Comparison of ENCODE assay signal across 9 cellular contexts in the genomic region with DNA sequence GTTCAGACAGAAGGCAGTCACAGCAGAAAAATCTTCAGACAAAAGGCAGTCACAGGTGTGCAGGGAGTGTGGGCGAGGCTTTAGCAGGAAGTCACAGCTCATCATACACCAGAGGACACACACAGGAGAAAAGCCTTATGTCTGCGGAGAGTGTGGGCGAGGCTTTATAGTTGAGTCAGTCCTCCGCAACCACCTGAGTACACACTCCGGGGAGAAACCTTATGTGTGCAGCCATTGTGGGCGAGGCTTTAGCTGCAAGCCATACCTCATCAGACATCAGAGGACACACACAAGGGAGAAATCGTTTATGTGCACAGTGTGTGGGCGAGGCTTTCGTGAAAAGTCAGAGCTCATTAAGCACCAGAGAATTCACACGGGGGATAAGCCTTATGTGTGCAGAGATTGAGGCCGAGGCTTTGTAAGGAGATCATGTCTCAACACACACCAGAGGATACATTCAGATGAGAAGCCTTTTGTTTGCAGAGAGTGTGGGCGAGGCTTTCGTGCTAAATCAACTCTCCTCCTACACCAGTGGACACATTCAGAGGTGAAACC. TPM values are rescaled to one million over a fixed set of nuclear protein-coding genes. Genes with fewer than 3 reads are reported as not detected.
DNase-seq lines count a peak whose midpoint lies in the region; ATAC-seq and TF ChIP-seq lines count a peak whose summit lies in the region.
"Had no signal": no experiment of that assay in that cellular context is flagged by ENCODE, and none has a peak within 500 bp of the region (broad histone marks: within the 10 kb centered on the region; RNA-seq: fewer than 3 reads in every experiment).

No MANE protein-coding gene starts in this region.

- H3K36me3 ChIP-seq in hepatocyte (replicated peaks; ENCODE audit: insufficient read depth, low read depth), result no peaks in the 10 kb centered on the region

- 64% methylated on average over 13 of the region's 13 CpGs for WGBS in hepatocyte (ENCODE audit: low lambda C conversion rate, missing lambda C conversion rate)

- peaks cover 7% of the 10 kb centered on the region for H3K4me1 ChIP-seq in hepatocyte (ENCODE audit: insufficient read depth)

- peak overlapping the region; percentile 97 for H3K27ac ChIP-seq in hepatocyte

- no peaks in the 10 kb centered on the region for H3K27me3 ChIP-seq in hepatocyte

- peak overlapping the region; percentile 64 for H3K4me2 ChIP-seq in hepatocyte

- no peaks in the 10 kb centered on the region for H3K9me3 ChIP-seq in hepatocyte (ENCODE audit: low read depth)

- H4K20me1 ChIP-seq in hepatocyte (ENCODE audit: insufficient read depth, poor library complexity, severe bottlenecking), result no peaks in the 10 kb centered on the region

- no peak for ATAC-seq in GM18873 (IDR thresholded peaks at IDR 0.05; ENCODE audit: low FRiP score, unreplicated experiment)
- no peak for ATAC-seq in GM18520 (IDR thresholded peaks at IDR 0.05; ENCODE audit: unreplicated experiment)

- no peak overlapping the region for H3K4me3 ChIP-seq in hepatocyte

- H2AFZ ChIP-seq in hepatocyte, result peak overlapping the region; percentile 4

- DNase-seq in NCI-H2029 treated with DMSO at 0.1 percent for 48 hours (lab: John Stamatoyannopoulos, UW) (peak; percentile 46), hepatocyte (ENCODE audit: low spot score) (peak; percentile 86), SHP77 (lab: John Stamatoyannopoulos, UW) (no peak), cerebellar cortex (ENCODE audit: low spot score) (no peak)
- DNase-seq in activated CD8-positive, alpha-beta memory T cell treated with anti-CD3 and anti-CD28 coated beads for 48 hours (ENCODE audit: low read depth in 2 of 3, low spot score in 2 of 3), result peak; percentile 39 to 65 (median 59)
- DNase-seq in stimulated activated CD4-positive, alpha-beta T cell treated with anti-CD3 and anti-CD28 coated beads, TNF-alpha, amount 100 ng/mL, for 48 hours (ENCODE audit: low read depth in 3 of 3), result peak; percentile 72 to 91 (median 78)

- no peaks in the 10 kb centered on the region for H3K79me2 ChIP-seq in hepatocyte

- TF ChIP-seq CTCF in hepatocyte (IDR thresholded peaks at IDR 0.05; ENCODE audit: poor library complexity), result no peak

- no peaks in the 10 kb centered on the region for H3K9me2 ChIP-seq in hepatocyte (replicated peaks; ENCODE audit: insufficient read depth)

RNA-seq across cellular contexts. Expression of gene ZNF589, which starts 27.6 kb away (rescaled TPM):
- 3.5 and 6.3 TPM in 2 replicates for total RNA-seq in hepatocyte
- 3.9 and 4.2 TPM in 2 replicates for polyA plus RNA-seq in hepatocyte

RNA-seq across cellular contexts. Expression of gene NME6, which starts 32.7 kb away (rescaled TPM):
- total RNA-seq in hepatocyte, result 31.5 and 47.3 TPM in 2 replicates
- polyA plus RNA-seq in hepatocyte, result 38.7 and 42.0 TPM in 2 replicates

RNA-seq across cellular contexts. Expression of gene CAMP, which starts 45.2 kb away (rescaled TPM):
- not detected in 2 replicates for total RNA-seq in hepatocyte
- 0.36 TPM in 1 of 2 replicates, not detected in the other for polyA plus RNA-seq in hepatocyte
- total RNA-seq: fibroblast of lung had no signal
- polyA plus RNA-seq: fibroblast of lung had no signal

Comparison
In these comparisons a context has a peak if more than half of its experiments do, and no peak if none do; other contexts are left out.
1. DNase-seq: peak in NCI-H2029 treated with DMSO at 0.1 percent for 48 hours (single experiment), activated CD8-positive, alpha-beta memory T cell treated with anti-CD3 and anti-CD28 coated beads for 48 hours (3 of 3), hepatocyte (single experiment) and stimulated activated CD4-positive, alpha-beta T cell treated with anti-CD3 and anti-CD28 coated beads, TNF-alpha, amount 100 ng/mL, for 48 hours (3 of 3); none in SHP77 (0 of 2) and cerebellar cortex (single experiment).